ENCODE assay signal across 20 cellular contexts in the genomic region with DNA sequence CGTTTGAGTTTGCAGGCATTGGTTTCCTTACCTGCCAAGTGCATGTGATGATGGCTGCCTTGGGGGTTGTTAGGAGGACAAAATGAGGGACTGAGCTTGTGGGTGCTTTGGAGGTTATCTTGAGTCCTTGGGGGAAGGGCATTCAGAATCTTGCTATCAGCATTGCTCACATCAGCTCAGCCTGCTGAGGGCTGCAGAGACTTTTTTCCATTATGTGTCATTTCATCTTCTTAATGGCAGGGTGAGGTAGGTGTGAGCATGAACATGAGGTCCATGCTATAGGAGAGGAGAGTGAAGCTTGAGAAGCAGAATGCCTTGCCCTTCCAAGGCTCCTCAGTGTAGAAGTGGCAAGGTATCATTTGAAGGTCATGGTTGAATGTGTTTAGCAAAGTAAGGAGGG.
"Had no signal": no experiment of that assay in that cellular context is flagged by ENCODE, and none has a peak within 500 bp of the region (broad histone marks: within the 10 kb centered on the region; RNA-seq: fewer than 3 reads in every experiment).

No MANE protein-coding gene starts in this region.

- H3K4me3 ChIP-seq: gastroesophageal sphincter, hepatocyte, left ventricle myocardium inferior, lung, mucosa of descending colon, right lobe of liver, tibial nerve had no signal

- H3K9me3 ChIP-seq: gastroesophageal sphincter, mucosa of descending colon, right lobe of liver had no signal

- H3K27me3 ChIP-seq: brain microvascular endothelial cell, gastroesophageal sphincter, hepatocyte, right lobe of liver, tibial nerve had no signal

- H3K27ac ChIP-seq: brain microvascular endothelial cell, gastroesophageal sphincter, hepatocyte, left ventricle myocardium inferior, right lobe of liver, tibial nerve had no signal

- H3K27ac Mint-ChIP-seq: natural killer cell treated with Interleukin-12 subunit alpha and Interleukin-12 subunit beta and Interleukin-15 and Interleukin-18, amount 100 ng/mL, for 72 hours; T-helper 17 cell; WTC11 had no signal

- H3K4me2 ChIP-seq: hepatocyte had no signal

- FAIRE-seq: astrocyte, endothelial cell of umbilical vein had no signal

- H3K27me3 Mint-ChIP-seq: natural killer cell treated with Interleukin-12 subunit alpha and Interleukin-12 subunit beta and Interleukin-15 and Interleukin-18, amount 100 ng/mL, for 72 hours; T-helper 17 cell had no signal

- ATAC-seq: gastroesophageal sphincter; mucosa of descending colon; natural killer cell treated with Interleukin-12 subunit alpha and Interleukin-12 subunit beta and Interleukin-15 and Interleukin-18, amount 100 ng/mL, for 72 hours; right lobe of liver; T-helper 17 cell; WTC11 had no signal

- H3K4me1 ChIP-seq: gastroesophageal sphincter, left ventricle myocardium inferior, right lobe of liver, tibial nerve had no signal

- H3K79me2 ChIP-seq: hepatocyte had no signal

- H3K9me3 Mint-ChIP-seq: natural killer cell treated with Interleukin-12 subunit alpha and Interleukin-12 subunit beta and Interleukin-15 and Interleukin-18, amount 100 ng/mL, for 72 hours had no signal

- H2AFZ ChIP-seq: hepatocyte had no signal

- H3K4me1 Mint-ChIP-seq: WTC11 had no signal

- H3K4me3 Mint-ChIP-seq: natural killer cell treated with Interleukin-12 subunit alpha and Interleukin-12 subunit beta and Interleukin-15 and Interleukin-18, amount 100 ng/mL, for 72 hours; T-helper 17 cell; WTC11 had no signal

- DNase-seq: activated CD4-positive, alpha-beta T cell treated with anti-CD3 and anti-CD28 coated beads for 1 hour; activated CD8-positive, alpha-beta memory T cell treated with anti-CD3 and anti-CD28 coated beads for 24 hours; activated effector memory CD4-positive, alpha-beta T cell treated with anti-CD3 and anti-CD28 coated beads, Interleukin-2, amount 50 U/mL, for 16 hours; activated naive CD4-positive, alpha-beta T cell treated with anti-CD3 and anti-CD28 coated beads, Interleukin-2, amount 50 U/mL, for 16 hours; cortex of kidney; islet precursor cell; left ventricle myocardium inferior; mucosa of descending colon; right lobe of liver; stimulated activated CD4-positive, alpha-beta T cell treated with anti-CD3 and anti-CD28 coated beads, Interleukin-2, amount 100 ng/mL, for 48 hours; T-helper 17 cell had no signal

- H3K36me3 ChIP-seq: brain microvascular endothelial cell, right lobe of liver had no signal
